Comparison of ENCODE assay signal across 1 cellular context in the genomic region with DNA sequence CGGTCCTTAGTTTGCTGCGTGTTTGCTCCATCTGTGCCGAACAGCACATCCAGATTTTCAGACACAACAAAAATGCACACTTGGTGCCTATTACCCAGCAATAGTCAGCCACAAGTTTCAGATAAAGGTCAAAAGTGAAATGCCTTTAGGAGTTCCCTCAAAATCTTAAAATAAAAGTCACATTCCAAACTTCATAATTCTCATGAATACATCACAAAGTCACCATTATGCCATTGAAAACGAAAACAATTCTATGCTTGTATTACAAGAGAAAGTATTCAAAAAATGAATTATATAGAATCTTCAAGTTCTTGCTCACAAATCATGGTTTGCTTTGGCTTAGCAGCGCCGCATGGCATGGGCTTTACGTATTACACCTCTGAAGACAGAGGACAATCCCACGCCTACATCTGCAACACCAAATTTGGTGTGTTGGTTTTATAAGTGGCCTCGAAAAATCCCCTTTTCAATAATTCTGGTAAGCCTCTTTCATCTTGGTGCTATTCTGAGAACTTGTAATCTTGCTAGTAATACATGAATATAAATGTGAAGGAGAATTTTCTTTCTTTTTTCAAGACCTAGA.
TF ChIP-seq lines count a peak whose summit lies in the region.

No MANE protein-coding gene starts in this region.

TF ChIP-seq in GM12878, 131 proteins besides CTCF, POLR2A, EP300 and RAD21:
- TF ChIP-seq SRF (IDR thresholded peaks at IDR 0.05; ENCODE audit: low read depth in 2 of 2, low read length in 2 of 2) (0 out of 4 replicates have a peak, but pooled peaks of 1 of the 2 experiments have one; percentile 44), RCOR1 (conservative IDR thresholded peaks at IDR 0.05; ENCODE audit: low read depth, low read length) (no peak)
